In genomic region chr9:127858041-127858512, GRCh38 we compare ENCODE assay signal across 9 cellular contexts. TPM values are rescaled to one million over a fixed set of nuclear protein-coding genes. Genes with fewer than 3 reads are reported as not detected.
A peak's percentile ranks its signal among the peaks of the same experiment; 100 is the strongest.
DNase-seq lines count a peak whose midpoint lies in the region; ATAC-seq and TF ChIP-seq lines count a peak whose summit lies in the region.
"Had no signal": no experiment of that assay in that cellular context is flagged by ENCODE, and none has a peak within 500 bp of the region (broad histone marks: within the 10 kb centered on the region; RNA-seq: fewer than 3 reads in every experiment).

No MANE protein-coding gene starts in this region.

- no peak overlapping the region for H2AFZ ChIP-seq in Loucy (ENCODE audit: low read length)

- H3K9me3 ChIP-seq in Loucy (ENCODE audit: insufficient read depth, low read depth, low read length) (no peaks in the 10 kb centered on the region), right cardiac atrium (ENCODE audit: control insufficient read depth, low read length) (no peaks in the 10 kb centered on the region), spleen (no peaks in the 10 kb centered on the region)

- H3K4me1 Mint-ChIP-seq in activated CD4-positive, alpha-beta T cell treated with anti-CD3 and anti-CD28 coated beads, Interleukin-2, amount 10 ng/mL, durations not matched to agents 7 days and 5 days: peaks cover 49% of the 10 kb centered on the region

- ATAC-seq in right cardiac atrium (peak; percentile 14 to 19), HG03378 (IDR thresholded peaks at IDR 0.05; ENCODE audit: unreplicated experiment) (no peak), GM21786 (IDR thresholded peaks at IDR 0.05; ENCODE audit: unreplicated experiment) (no peak)

- H3K4me1 ChIP-seq in Loucy (ENCODE audit: insufficient read depth, low read length, poor library complexity, severe bottlenecking) (peaks cover 63% of the 10 kb centered on the region), right cardiac atrium (ENCODE audit: control insufficient read depth, insufficient read depth, low read length) (peaks cover 41% of the 10 kb centered on the region), spleen (peaks cover 73 to 100% (median 91%) of the 10 kb centered on the region in 6 donors)

- POLR2A ChIA-PET in activated CD4-positive, alpha-beta T cell treated with anti-CD3 and anti-CD28 coated beads, Interleukin-2, amount 10 ng/mL, durations not matched to agents 7 days and 5 days (lab: Charles Lee): no interaction called here

- H3K9me2 ChIP-seq in Loucy (replicated peaks; ENCODE audit: low read depth, low read length): no peaks in the 10 kb centered on the region

- WGBS in right cardiac atrium: 12% methylated on average over 12 of the region's 12 CpGs
- 23 to 35% (median 34%) methylated on average over 7 to 12 of the region's 12 CpGs for WGBS in spleen, 5 donors

- no peak overlapping the region for H3K27ac Mint-ChIP-seq in activated CD4-positive, alpha-beta T cell treated with anti-CD3 and anti-CD28 coated beads, Interleukin-2, amount 10 ng/mL, durations not matched to agents 7 days and 5 days

- no peak overlapping the region for H3K4me3 Mint-ChIP-seq in activated CD4-positive, alpha-beta T cell treated with anti-CD3 and anti-CD28 coated beads, Interleukin-2, amount 10 ng/mL, durations not matched to agents 7 days and 5 days

- CTCF ChIA-PET in activated CD4-positive, alpha-beta T cell treated with anti-CD3 and anti-CD28 coated beads, Interleukin-2, amount 10 ng/mL, durations not matched to agents 7 days and 5 days (lab: Charles Lee): interaction anchor here (1.3 kb wide), 1 partner anchor 11 kb away, joined by 4 read pairs; no protein-coding TSS in a partner anchor

- H3K27me3 Mint-ChIP-seq in activated CD4-positive, alpha-beta T cell treated with anti-CD3 and anti-CD28 coated beads, Interleukin-2, amount 10 ng/mL, durations not matched to agents 7 days and 5 days: peaks cover 2% of the 10 kb centered on the region

- H3K9me3 Mint-ChIP-seq in activated CD4-positive, alpha-beta T cell treated with anti-CD3 and anti-CD28 coated beads, Interleukin-2, amount 10 ng/mL, durations not matched to agents 7 days and 5 days: no peaks in the 10 kb centered on the region

- H3K4me3 ChIP-seq in Loucy (ENCODE audit: low read length, poor library complexity, severe bottlenecking): no peak overlapping the region
- H3K4me3 ChIP-seq in right cardiac atrium (ENCODE audit: low read length): no peak overlapping the region
- H3K4me3 ChIP-seq in spleen: no peak overlapping the region

- H3K9ac ChIP-seq in Loucy (ENCODE audit: low read depth, low read length, poor library complexity, severe bottlenecking): peak overlapping the region; percentile 38

- TF ChIP-seq POLR2A in spleen (IDR thresholded peaks at IDR 0.05): no peak

- H3K36me3 ChIP-seq in Loucy (ENCODE audit: insufficient read depth, low read length) (no peaks in the 10 kb centered on the region), spleen (no peaks in the 10 kb centered on the region)

- no peaks in the 10 kb centered on the region for H3K79me2 ChIP-seq in Loucy (ENCODE audit: insufficient read depth, low read length)

- H3F3A ChIP-seq in Loucy (ENCODE audit: low read depth): peaks cover 10% of the 10 kb centered on the region; the same call in 1 of the 2 replicates

- no peaks in the 10 kb centered on the region for H3K27me3 ChIP-seq in Loucy (ENCODE audit: insufficient read depth, low read length, poor library complexity, severe bottlenecking)
- no peaks in the 10 kb centered on the region for H3K27me3 ChIP-seq in right cardiac atrium (ENCODE audit: control insufficient read depth, insufficient read depth)
- H3K27me3 ChIP-seq in spleen (replicated peaks in 1 of 7): no peaks in the 10 kb centered on the region

- TF ChIP-seq CTCF in Loucy (conservative IDR thresholded peaks at IDR 0.05; ENCODE audit: low read length) (no peak), spleen (IDR thresholded peaks at IDR 0.05 in 8 of 11, conservative IDR thresholded peaks at IDR 0.05 in 3 of 11) (no peak)

- H3K27ac ChIP-seq in right cardiac atrium (ENCODE audit: low read length): peak overlapping the region; percentile 97
- H3K27ac ChIP-seq in spleen: peak overlapping the region; percentile 19 to 91 (median 86)

- intact Hi-C loops in right cardiac atrium (cut with DNase I): no loop called here
- intact Hi-C loops in spleen (cut with DNase I; ENCODE audit: low total_unique reads): no loop called here

- H3K36me3 Mint-ChIP-seq in activated CD4-positive, alpha-beta T cell treated with anti-CD3 and anti-CD28 coated beads, Interleukin-2, amount 10 ng/mL, durations not matched to agents 7 days and 5 days (ENCODE audit: low read depth): no peaks in the 10 kb centered on the region

- peak; percentile 56 for DNase-seq in SHP77 treated with DMSO at 0.1 percent for 48 hours (lab: John Stamatoyannopoulos, UW)
- peak; percentile 89 to 95 (median 94) for DNase-seq in right cardiac atrium
- DNase-seq in spleen: no peak
- DNase-seq in activated CD4-positive, alpha-beta T cell treated with anti-CD3 and anti-CD28 coated beads, Interleukin-2, amount 10 ng/mL, durations not matched to agents 7 days and 5 days: no peak
- DNase-seq: hypothalamus, Karpas-422 had no signal

- no peak overlapping the region for H3K4me2 ChIP-seq in Loucy (ENCODE audit: low read depth, low read length, poor library complexity, severe bottlenecking)

- no peaks in the 10 kb centered on the region for H4K20me1 ChIP-seq in Loucy (ENCODE audit: insufficient read depth, low read length, poor library complexity, severe bottlenecking)

RNA-seq across cellular contexts. Expression of gene ENG, which starts 3.6 kb away (rescaled TPM):
- 100 to 1,000 TPM; 275 to 462 (median 364) TPM for total RNA-seq in right cardiac atrium
- polyA plus RNA-seq in right cardiac atrium: 362 TPM
- total RNA-seq in spleen: 100 to 1,000 TPM; 150 to 334 (median 247) TPM
- polyA plus RNA-seq in spleen: 10 to 100 TPM; 29.2 to 63.1 (median 47.8) TPM
- total RNA-seq in activated CD4-positive, alpha-beta T cell treated with anti-CD3 and anti-CD28 coated beads, Interleukin-2, amount 10 ng/mL, durations not matched to agents 7 days and 5 days: 10 to 100 TPM; 17.2 to 17.3 TPM

RNA-seq across cellular contexts. Expression of gene AK1, which starts 19.4 kb away (rescaled TPM):
- total RNA-seq in right cardiac atrium: 100 to 1,000 TPM; 630 to 722 (median 659) TPM
- polyA plus RNA-seq in right cardiac atrium: 811 TPM
- total RNA-seq in spleen: 10 to 100 TPM; 41.3 to 89.7 (median 59.7) TPM
- 10 to 100 TPM; 47.0 to 97.9 (median 82.7) TPM for polyA plus RNA-seq in spleen
- total RNA-seq in activated CD4-positive, alpha-beta T cell treated with anti-CD3 and anti-CD28 coated beads, Interleukin-2, amount 10 ng/mL, durations not matched to agents 7 days and 5 days: 10 to 100 TPM; 53.7 to 62.3 TPM

RNA-seq across cellular contexts. Expression of gene ST6GALNAC6, which starts 41.3 kb away (rescaled TPM):
- total RNA-seq in right cardiac atrium (10 to 100 TPM; 60.1 to 73.7 (median 65.2) TPM), spleen (100 to 1,000 TPM in 1 of 7 donors, 10 to 100 TPM in 6; 62.5 to 118 (median 75.9) TPM)
- polyA plus RNA-seq in right cardiac atrium (55.9 TPM), spleen (10 to 100 TPM; 29.0 to 68.0 (median 31.7) TPM)
- 100 to 1,000 TPM; 100 to 122 TPM for total RNA-seq in activated CD4-positive, alpha-beta T cell treated with anti-CD3 and anti-CD28 coated beads, Interleukin-2, amount 10 ng/mL, durations not matched to agents 7 days and 5 days

RNA-seq across cellular contexts. Expression of gene FPGS, which starts 55.4 kb away (rescaled TPM):
- 10 to 100 TPM; 34.1 to 53.1 (median 45.6) TPM for total RNA-seq in right cardiac atrium
- 30.1 TPM for polyA plus RNA-seq in right cardiac atrium
- 10 to 100 TPM; 33.3 to 94.6 (median 72.3) TPM for total RNA-seq in spleen
- polyA plus RNA-seq in spleen: 10 to 100 TPM; 39.5 to 73.7 (median 60.5) TPM
- 10 to 100 TPM; 66.7 to 78.1 TPM for total RNA-seq in activated CD4-positive, alpha-beta T cell treated with anti-CD3 and anti-CD28 coated beads, Interleukin-2, amount 10 ng/mL, durations not matched to agents 7 days and 5 days

RNA-seq across cellular contexts. Expression of gene ST6GALNAC4, which starts 58.8 kb away (rescaled TPM):
- 10 to 100 TPM; 26.3 to 36.7 (median 32.3) TPM for total RNA-seq in right cardiac atrium
- polyA plus RNA-seq in right cardiac atrium: 24.3 TPM
- 10 to 100 TPM; 48.6 to 92.8 (median 65.8) TPM for total RNA-seq in spleen
- polyA plus RNA-seq in spleen: 10 to 100 TPM; 16.0 to 36.7 (median 19.5) TPM
- total RNA-seq in activated CD4-positive, alpha-beta T cell treated with anti-CD3 and anti-CD28 coated beads, Interleukin-2, amount 10 ng/mL, durations not matched to agents 7 days and 5 days: 10 to 100 TPM; 16.8 to 22.4 TPM

Comparison
In these comparisons a context has a peak if more than half of its experiments do, and no peak if none do; other contexts are left out.
1. DNase-seq: peak in SHP77 treated with DMSO at 0.1 percent for 48 hours (single experiment) and right cardiac atrium (3 of 3); none in spleen (single experiment) and activated CD4-positive, alpha-beta T cell treated with anti-CD3 and anti-CD28 coated beads, Interleukin-2, amount 10 ng/mL, durations not matched to agents 7 days and 5 days (single experiment).
2. ATAC-seq: peak in right cardiac atrium (2 of 2); none in HG03378 (single experiment) and GM21786 (single experiment).
3. RNA of gene ENG, which starts 3.6 kb away (total RNA-seq): 275 to 462 TPM in right cardiac atrium and 150 to 334 TPM in spleen; 17.2 to 17.3 TPM in activated CD4-positive, alpha-beta T cell treated with anti-CD3 and anti-CD28 coated beads, Interleukin-2, amount 10 ng/mL, durations not matched to agents 7 days and 5 days; every median in the first group is over 4 times any median in the second.
4. RNA of gene AK1, which starts 19.4 kb away (total RNA-seq): 630 to 722 TPM in right cardiac atrium; 53.7 to 62.3 TPM in activated CD4-positive, alpha-beta T cell treated with anti-CD3 and anti-CD28 coated beads, Interleukin-2, amount 10 ng/mL, durations not matched to agents 7 days and 5 days and 41.3 to 89.7 TPM in spleen; every median in the first group is over 4 times any median in the second.